ENCODE assay signal across 8 cellular contexts in the genomic region with DNA sequence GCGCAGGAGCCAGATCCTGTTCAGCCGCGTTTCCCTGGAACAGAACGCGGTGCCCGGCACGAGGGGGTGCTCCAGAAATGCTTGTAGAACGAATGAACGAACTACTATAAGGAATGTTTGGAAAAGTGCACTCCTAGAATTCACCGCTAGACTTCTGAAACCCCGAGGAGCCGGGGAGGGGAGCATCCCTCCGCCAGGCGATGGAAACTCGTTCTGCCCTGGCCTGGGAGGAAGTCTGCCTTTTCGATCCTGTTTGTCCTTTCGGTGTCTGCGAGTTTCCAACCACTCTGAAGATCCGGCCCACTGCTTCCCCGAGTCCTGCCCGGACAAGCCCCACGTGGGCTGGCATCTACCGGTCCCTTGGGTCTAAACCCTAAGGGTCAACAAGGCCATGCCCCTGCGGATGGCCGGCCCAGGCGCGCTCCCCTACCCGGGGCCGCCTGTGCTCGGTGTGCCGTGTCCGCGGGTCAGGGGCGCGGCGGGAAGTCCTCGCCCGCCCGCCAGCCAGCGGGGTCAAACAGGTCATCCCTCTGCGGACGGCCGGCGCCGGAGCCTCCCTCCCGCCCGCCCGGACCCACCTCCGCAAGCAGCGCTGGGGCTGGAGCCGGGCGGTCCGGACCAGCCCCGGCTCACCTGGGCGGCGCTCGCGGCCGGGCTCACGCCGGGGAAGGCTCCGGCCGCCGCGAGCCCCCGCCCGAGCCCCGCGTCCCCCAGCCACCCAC. TPM values are rescaled to one million over a fixed set of nuclear protein-coding genes. Genes with fewer than 3 reads are reported as not detected.
DNase-seq lines count a peak whose midpoint lies in the region; ATAC-seq and TF ChIP-seq lines count a peak whose summit lies in the region.

No MANE protein-coding gene starts in this region.

- H3K36me3 ChIP-seq in SK-N-SH (replicated peaks in 1 of 2; ENCODE audit: control insufficient read depth in 1 of 2, insufficient read depth in 2 of 2, low read length in 1 of 2) (no peaks in the 10 kb centered on the region), Karpas-422 (ENCODE audit: insufficient read depth, low read length) (no peaks in the 10 kb centered on the region)

- no peaks in the 10 kb centered on the region for H3K9me2 ChIP-seq in SK-N-SH
- H3K9me2 ChIP-seq in Karpas-422 (replicated peaks; ENCODE audit: insufficient read depth, low read length): no peaks in the 10 kb centered on the region

- H3K27me3 ChIP-seq in SK-N-SH (ENCODE audit: insufficient read depth) (peaks cover 14% of the 10 kb centered on the region; the same call in 1 of the 2 replicates), Karpas-422 (ENCODE audit: low read length) (no peaks in the 10 kb centered on the region)

- TF ChIP-seq RAD21 in SK-N-SH (IDR thresholded peaks at IDR 0.05; ENCODE audit: low read length): no peak

- peak overlapping the region in 1 of 2 experiments; percentile 22; a peak in 2 of 4 replicates for H3K27ac ChIP-seq in SK-N-SH (ENCODE audit: low read depth in 2 of 2, low read length in 1 of 2)
- H3K27ac ChIP-seq in Karpas-422 (ENCODE audit: low read length): no peak overlapping the region

- H3K9ac ChIP-seq in SK-N-SH (peak overlapping the region; percentile 25; the same call in 1 of the 2 replicates), Karpas-422 (ENCODE audit: low read length) (no peak overlapping the region)

- peak overlapping the region; percentile 92 for H3K4me2 ChIP-seq in SK-N-SH
- no peak overlapping the region for H3K4me2 ChIP-seq in Karpas-422 (ENCODE audit: low read depth, low read length, poor library complexity, severe bottlenecking)

- H2AFZ ChIP-seq in SK-N-SH (ENCODE audit: low read depth): peak overlapping the region; percentile 47; the same call in 1 of the 2 replicates
- no peak overlapping the region for H2AFZ ChIP-seq in Karpas-422 (ENCODE audit: low read length)

- H3K9me3 ChIP-seq in SK-N-SH (no peaks in the 10 kb centered on the region), Karpas-422 (ENCODE audit: low read length) (no peaks in the 10 kb centered on the region)

- TF ChIP-seq EP300 in SK-N-SH (IDR thresholded peaks at IDR 0.05; ENCODE audit: borderline replicate concordance in 1 of 2, low read depth in 1 of 2, low read length in 1 of 2): no peak

- H3K4me3 ChIP-seq in SK-N-SH (ENCODE audit: low read depth in 2 of 2, low read length in 1 of 2) (peak overlapping the region; percentile 61 to 63), Karpas-422 (ENCODE audit: low read length) (no peak overlapping the region)

- H3K79me2 ChIP-seq in SK-N-SH (ENCODE audit: insufficient read depth) (no peaks in the 10 kb centered on the region), Karpas-422 (ENCODE audit: low read length) (no peaks in the 10 kb centered on the region)

- TF ChIP-seq CTCF in SK-N-SH (IDR thresholded peaks at IDR 0.05) (peak; percentile 31), omental fat pad (IDR thresholded peaks at IDR 0.05) (no peak)

- 4% methylated on average over 13 of the region's 69 CpGs for WGBS in SK-N-SH (ENCODE audit: low lambda C conversion rate)

- peak; percentile 22 for ATAC-seq in omental fat pad (ENCODE audit: low FRiP score)
- no peak for ATAC-seq in HG02840 (IDR thresholded peaks at IDR 0.05; ENCODE audit: low FRiP score, unreplicated experiment)
- ATAC-seq in HG03039 (IDR thresholded peaks at IDR 0.05; ENCODE audit: unreplicated experiment): no peak

- DNase-seq in NCI-H2227 (lab: John Stamatoyannopoulos, UW; ENCODE audit: unreplicated experiment) (peak; percentile 27), NCI-H2227 treated with DMSO at 0.1 percent for 48 hours (lab: John Stamatoyannopoulos, UW) (no peak), SK-N-SH (peak; percentile 67), foreskin melanocyte (peak; percentile 8), omental fat pad (ENCODE audit: low spot score) (no peak), Karpas-422 (no peak)

- H4K20me1 ChIP-seq in SK-N-SH (ENCODE audit: insufficient read depth): no peaks in the 10 kb centered on the region
- no peaks in the 10 kb centered on the region for H4K20me1 ChIP-seq in Karpas-422 (ENCODE audit: insufficient read depth, low read depth, low read length)

- H3F3A ChIP-seq in SK-N-SH (replicated peaks; ENCODE audit: insufficient read depth): peaks cover 9% of the 10 kb centered on the region

- CTCF ChIA-PET in SK-N-SH (lab: Yijun Ruan, JAX): interaction anchor here (0.7 to 4.8 kb wide), 12 partner anchors 9 to 836 kb away, joined by 3 to 50 read pairs (median 4); no protein-coding TSS in a partner anchor

- POLR2A ChIA-PET in SK-N-SH (lab: Yijun Ruan, JAX): no interaction called here

- H3K4me1 ChIP-seq in SK-N-SH (ENCODE audit: control insufficient read depth in 1 of 2, insufficient read depth in 2 of 2, low read depth in 1 of 2, low read length in 1 of 2): peaks cover 0 to 63% of the 10 kb centered on the region in 2 experiments; a peak in 2 of 4 replicates
- no peaks in the 10 kb centered on the region for H3K4me1 ChIP-seq in Karpas-422 (ENCODE audit: low read length)

TF ChIP-seq in SK-N-SH, 30 proteins besides CTCF, POLR2A, EP300 and RAD21:
- TF ChIP-seq ELF1 (IDR thresholded peaks at IDR 0.05): no peak
- TF ChIP-seq TCF12 (IDR thresholded peaks at IDR 0.05): no peak

RNA-seq across cellular contexts. Expression of gene SULF2, which starts 0.5 kb away (rescaled TPM):
- 11.3 and 20.2 TPM in 2 replicates for polyA plus RNA-seq in SK-N-SH (2012; rRNA removed)
- polyA plus RNA-seq in SK-N-SH (2012; cell fraction: cytosol; rRNA removed): 13.5 and 13.7 TPM in 2 replicates
- polyA plus RNA-seq in SK-N-SH (2012; cell fraction: nucleus; rRNA removed): 24.2 and 34.3 TPM in 2 replicates
- total RNA-seq in omental fat pad: 100 to 1,000 TPM in 1 of 4 donors, 10 to 100 TPM in 3; 51.8 to 100 (median 68.1) TPM
- total RNA-seq in Karpas-422 (2014; rRNA removed; shearing (Covaris generic); ENCODE audit: low replicate concordance): not detected in 2 replicates

Comparison
In these comparisons a context has a peak if more than half of its experiments do, and no peak if none do; other contexts are left out.
1. DNase-seq: peak in NCI-H2227 (single experiment), SK-N-SH (single experiment) and foreskin melanocyte (single experiment); none in NCI-H2227 treated with DMSO at 0.1 percent for 48 hours (single experiment), omental fat pad (single experiment) and Karpas-422 (single experiment).
2. RNA of gene SULF2, which starts 0.5 kb away (total RNA-seq): 51.8 to 100 TPM in omental fat pad; not detected in Karpas-422; every median in the first group is over 10 times any median in the second.